Comparison of ENCODE assay signal across 7 cellular contexts in the genomic region with DNA sequence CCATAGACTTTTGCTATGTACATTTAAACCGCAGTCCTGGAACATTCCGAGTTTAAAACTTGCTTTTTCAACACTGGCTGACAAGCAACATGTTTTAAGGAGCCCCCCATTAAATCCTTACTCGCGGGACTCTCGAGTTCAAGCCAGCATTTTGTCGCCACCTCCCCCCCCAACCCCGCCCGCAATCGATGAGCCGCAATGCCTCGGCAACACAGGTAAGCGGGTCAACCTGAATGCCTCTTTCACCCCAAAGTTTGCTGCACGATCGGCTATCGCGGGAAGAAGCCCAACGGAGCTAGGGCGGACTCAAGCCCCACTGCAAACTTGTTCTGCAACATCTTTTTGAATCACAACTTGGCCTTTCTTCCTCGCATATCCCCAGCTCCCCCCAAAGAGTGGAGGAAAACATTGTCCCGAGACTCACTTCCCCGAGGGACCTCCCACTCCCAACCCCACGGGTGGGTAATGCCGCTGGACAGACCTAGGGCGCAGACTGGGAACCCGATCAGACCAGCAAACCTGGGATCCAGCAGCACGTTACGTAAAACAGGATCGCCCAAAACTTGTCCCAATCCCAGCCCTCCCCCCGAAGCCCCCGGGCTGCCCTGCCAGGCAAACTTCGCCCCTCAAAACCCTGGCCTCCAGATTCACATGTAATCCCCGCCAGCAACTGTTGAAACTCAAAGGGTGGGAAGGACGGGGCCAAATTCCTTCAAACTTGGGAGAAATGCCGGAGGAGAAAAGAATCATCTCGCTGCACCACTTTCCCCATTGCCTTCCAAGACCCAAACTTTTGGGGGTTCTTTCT. TPM values are rescaled to one million over a fixed set of nuclear protein-coding genes. Genes with fewer than 3 reads are reported as not detected.
A peak's percentile ranks its signal among the peaks of the same experiment; 100 is the strongest.
DNase-seq lines count a peak whose midpoint lies in the region; ATAC-seq and TF ChIP-seq lines count a peak whose summit lies in the region.

No MANE protein-coding gene starts in this region.

- H3K14ac ChIP-seq in H9 (ENCODE audit: insufficient read depth, low read length), result peak overlapping the region; percentile 10; the same call in 1 of the 2 replicates

- H4K91ac ChIP-seq in H9 (ENCODE audit: insufficient read length, low read depth, low read length), result no peak overlapping the region

- no peak overlapping the region for H4K5ac ChIP-seq in H9 (ENCODE audit: insufficient read length, low read depth, low read length)

- WGBS in H9 (ENCODE audit: extremely low coverage, insufficient read length, low lambda C conversion rate), result no CpG with 5 or more reads among the region's 35 CpGs

- no peak overlapping the region; the same call in 1 of the 2 replicates for H3K4ac ChIP-seq in H9 (ENCODE audit: low read depth, low read length)

- no peak overlapping the region for H2BK20ac ChIP-seq in H9 (ENCODE audit: low read depth, low read length, poor library complexity, severe bottlenecking)

- peaks cover 23% of the 10 kb centered on the region for H3K23me2 ChIP-seq in H9 (ENCODE audit: insufficient read length, low read depth, low read length, poor library complexity, severe bottlenecking)

- no peak overlapping the region for H2AFZ ChIP-seq in H9 (ENCODE audit: low read length)

- no peaks in the 10 kb centered on the region for H4K20me1 ChIP-seq in H9 (ENCODE audit: control insufficient read depth, insufficient read depth, insufficient read length)

- no peak overlapping the region for H2AK5ac ChIP-seq in H9 (ENCODE audit: insufficient read length, low read length)

- H3K27ac Mint-ChIP-seq in H9 (peak overlapping the region; percentile 99 to 100 (median 100)), neural crest cell (ENCODE audit: unreplicated experiment) (peak overlapping the region; percentile 99)

- H3K27ac ChIP-seq in H9 (ENCODE audit: insufficient read length, low read depth, low read length), result peak overlapping the region; percentile 93
- H3K27ac ChIP-seq in epithelial cell of prostate, result peak overlapping the region; percentile 99

- no peak for ATAC-seq in HG02884 (IDR thresholded peaks at IDR 0.05; ENCODE audit: unreplicated experiment)

- H3K9me3 ChIP-seq in H9 (ENCODE audit: control insufficient read depth, low read depth, low read length), result no peaks in the 10 kb centered on the region

- peak overlapping the region; percentile 0 for H3T11ph ChIP-seq in H9 (ENCODE audit: low read length)

- no peaks in the 10 kb centered on the region for H3K79me1 ChIP-seq in H9 (ENCODE audit: insufficient read depth, low read depth, low read length, poor library complexity, severe bottlenecking)

- POLR2A ChIA-PET in HEK293T (lab: Yijun Ruan, JAX), result interaction anchor here (0.8 to 5.3 kb wide), 10 partner anchors 8 to 552 kb away, joined by 3 to 63 read pairs (median 5); no protein-coding TSS in a partner anchor

- peaks cover 5% of the 10 kb centered on the region; the same call in 1 of the 2 replicates for H3K4me1 ChIP-seq in H9 (ENCODE audit: insufficient read depth, low read length)

- H3K27me3 Mint-ChIP-seq in H9 (ENCODE audit: low read depth) (peaks cover 4% of the 10 kb centered on the region; the same call in 1 of the 2 replicates), neural crest cell (ENCODE audit: low read depth) (peaks cover 68% of the 10 kb centered on the region)

- H2BK120ac ChIP-seq in H9 (ENCODE audit: low read depth, low read length, poor library complexity, severe bottlenecking), result peak overlapping the region; percentile 70

- H2BK5ac ChIP-seq in H9 (ENCODE audit: insufficient read length, low read length), result no peak overlapping the region

- H3K4me3 Mint-ChIP-seq in H9, result peak overlapping the region; percentile 95 to 99
- H3K4me3 Mint-ChIP-seq in neural crest cell, result peak overlapping the region; percentile 98

- H3K79me2 ChIP-seq in H9 (ENCODE audit: insufficient read depth, low read length), result peaks cover 33% of the 10 kb centered on the region; the same call in 1 of the 2 replicates

- peaks cover 45 to 51% (median 48%) of the 10 kb centered on the region in 3 experiments for H3K36me3 Mint-ChIP-seq in H9 (ENCODE audit: insufficient read depth in 1 of 3, low read depth in 3 of 3)
- peaks cover 56% of the 10 kb centered on the region for H3K36me3 Mint-ChIP-seq in neural crest cell (ENCODE audit: low read depth)

- peak overlapping the region; percentile 73 for H3K4me2 ChIP-seq in H9 (ENCODE audit: insufficient read depth, insufficient read length, low read length)

- DNase-seq in H9, result no peak
- peak; percentile 49 for DNase-seq in SW480 (ENCODE audit: low spot score)
- DNase-seq in epithelial cell of prostate (ENCODE audit: low read depth, low spot score), result no peak
- DNase-seq in neural crest cell (ENCODE audit: low read depth, low spot score), result no peak
- DNase-seq in activated CD4-positive, CD25-positive, alpha-beta regulatory T cell (lab: John Stamatoyannopoulos, UW), result no peak
- DNase-seq in HEK293T (ENCODE audit: extremely low spot score), result no peak

- CTCF ChIA-PET in HEK293T (lab: Yijun Ruan, JAX), result no interaction called here

- H3K9ac ChIP-seq in H9 (ENCODE audit: extremely low read depth, insufficient read length, low read length), result peak overlapping the region; percentile 86

- no peak overlapping the region for H2BK15ac ChIP-seq in H9 (ENCODE audit: low read depth, low read length)

- no peak overlapping the region for H3K56ac ChIP-seq in H9 (ENCODE audit: insufficient read length, low read depth, low read length)

- no peak overlapping the region for H3K23ac ChIP-seq in H9 (ENCODE audit: insufficient read length, low read depth, low read length)

- H3K9me3 Mint-ChIP-seq in H9, result peaks cover 9 to 13% of the 10 kb centered on the region in 2 experiments; a peak in 4 of 5 replicates
- H3K9me3 Mint-ChIP-seq in neural crest cell, result no peaks in the 10 kb centered on the region

- H3K18ac ChIP-seq in H9 (ENCODE audit: insufficient read length, low read depth, low read length), result peak overlapping the region; percentile 31

- no peak overlapping the region for H2BK12ac ChIP-seq in H9 (ENCODE audit: insufficient read length, low read depth, low read length)

- TF ChIP-seq CTCF in H9 (conservative IDR thresholded peaks at IDR 0.05) (no peak), neural crest cell (conservative IDR thresholded peaks at IDR 0.05) (no peak)

- H3K27me3 ChIP-seq in H9 (ENCODE audit: insufficient read depth, low read length), result no peaks in the 10 kb centered on the region

- no peak overlapping the region for H4K8ac ChIP-seq in H9 (replicated peaks; ENCODE audit: insufficient read length, low read depth, low read length)

- H3K4me1 Mint-ChIP-seq in H9 (peaks cover 42 to 58% of the 10 kb centered on the region in 2 experiments), neural crest cell (peaks cover 67% of the 10 kb centered on the region)

TF ChIP-seq in HEK293T, 16 proteins besides CTCF, POLR2A, EP300 and RAD21:
- TF ChIP-seq CTBP1 (IDR thresholded peaks at IDR 0.05; ENCODE audit: borderline replicate concordance), result no peak
- no peak for TF ChIP-seq FOXM1 (IDR thresholded peaks at IDR 0.05; ENCODE audit: borderline replicate concordance)
- TF ChIP-seq FOXK2 (IDR thresholded peaks at IDR 0.05), result no peak

RNA-seq across cellular contexts. Expression of a gene that starts 0.6 kb away (rescaled TPM):
- total RNA-seq in H9 (2021) (95.0 and 109 TPM in 2 replicates), neural crest cell (289 and 298 TPM in 2 replicates)
